Comparison of ENCODE assay signal across 1 cellular context in the genomic region with DNA sequence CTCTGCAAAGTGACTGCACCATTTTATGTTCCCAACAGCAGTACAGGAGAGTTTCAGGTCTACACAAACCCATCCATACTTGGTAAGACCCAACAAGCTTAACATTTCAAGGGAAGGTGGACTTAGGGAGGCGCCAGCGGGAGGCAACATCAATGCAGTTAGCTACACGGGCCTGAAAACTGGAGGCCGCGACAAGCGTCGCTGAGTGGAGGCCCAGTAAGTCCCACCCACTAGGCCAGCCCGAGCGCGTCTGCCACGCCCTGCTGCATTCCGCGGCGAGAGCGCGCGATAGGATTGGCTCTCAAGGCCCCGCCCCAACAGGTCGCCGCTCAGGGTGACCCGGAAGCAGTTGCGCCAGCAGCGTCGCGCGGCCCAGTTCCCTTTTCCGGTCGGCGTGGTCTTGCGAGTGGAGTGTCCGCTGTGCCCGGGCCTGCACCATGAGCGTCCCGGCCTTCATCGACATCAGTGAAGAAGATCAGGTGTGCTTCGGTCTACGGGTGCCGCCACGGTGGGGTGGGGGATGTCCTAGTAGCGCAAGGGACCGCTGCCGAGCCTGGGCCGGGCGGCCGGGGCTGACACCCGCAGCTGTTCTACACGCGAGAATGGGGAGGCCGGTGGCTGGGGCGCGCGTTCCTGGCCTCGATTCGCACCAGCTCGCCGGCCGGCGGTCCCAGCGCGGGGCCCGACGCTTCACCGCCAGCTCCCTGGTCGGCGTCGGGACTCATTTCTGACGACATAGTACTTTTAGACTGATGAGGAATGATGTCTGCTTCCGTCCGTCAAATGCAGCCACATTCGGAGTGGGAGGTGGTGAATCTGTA.
TF ChIP-seq lines count a peak whose summit lies in the region.

A gene (plus strand): TSS at position 381 of the 821 bp plus-strand sequence. CDS start 57 bp downstream, at position 438.

TF ChIP-seq in HCT116, 20 proteins besides CTCF, POLR2A, EP300 and RAD21 (continued from another document):
- TF ChIP-seq, protein P1, sequence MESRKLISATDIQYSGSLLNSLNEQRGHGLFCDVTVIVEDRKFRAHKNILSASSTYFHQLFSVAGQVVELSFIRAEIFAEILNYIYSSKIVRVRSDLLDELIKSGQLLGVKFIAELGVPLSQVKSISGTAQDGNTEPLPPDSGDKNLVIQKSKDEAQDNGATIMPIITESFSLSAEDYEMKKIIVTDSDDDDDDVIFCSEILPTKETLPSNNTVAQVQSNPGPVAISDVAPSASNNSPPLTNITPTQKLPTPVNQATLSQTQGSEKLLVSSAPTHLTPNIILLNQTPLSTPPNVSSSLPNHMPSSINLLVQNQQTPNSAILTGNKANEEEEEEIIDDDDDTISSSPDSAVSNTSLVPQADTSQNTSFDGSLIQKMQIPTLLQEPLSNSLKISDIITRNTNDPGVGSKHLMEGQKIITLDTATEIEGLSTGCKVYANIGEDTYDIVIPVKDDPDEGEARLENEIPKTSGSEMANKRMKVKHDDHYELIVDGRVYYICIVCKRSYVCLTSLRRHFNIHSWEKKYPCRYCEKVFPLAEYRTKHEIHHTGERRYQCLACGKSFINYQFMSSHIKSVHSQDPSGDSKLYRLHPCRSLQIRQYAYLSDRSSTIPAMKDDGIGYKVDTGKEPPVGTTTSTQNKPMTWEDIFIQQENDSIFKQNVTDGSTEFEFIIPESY (IDR thresholded peaks at IDR 0.05; ENCODE audit: extremely low read depth, insufficient replicate concordance, low read length), result peak; percentile 67
- TF ChIP-seq JUND (IDR thresholded peaks at IDR 0.05) (no peak), POLR2AphosphoS5 (IDR thresholded peaks at IDR 0.05; ENCODE audit: low read depth, low read length) (peak; percentile 88), ELF1 (IDR thresholded peaks at IDR 0.05; ENCODE audit: borderline replicate concordance, low read depth) (peak; percentile 71), SP1 (IDR thresholded peaks at IDR 0.05; ENCODE audit: low read depth) (peak; percentile 80), YY1 (IDR thresholded peaks at IDR 0.05; ENCODE audit: extremely low read depth, insufficient replicate concordance, low read depth, low read length) (peak; percentile 63)
